In the genomic region with DNA sequence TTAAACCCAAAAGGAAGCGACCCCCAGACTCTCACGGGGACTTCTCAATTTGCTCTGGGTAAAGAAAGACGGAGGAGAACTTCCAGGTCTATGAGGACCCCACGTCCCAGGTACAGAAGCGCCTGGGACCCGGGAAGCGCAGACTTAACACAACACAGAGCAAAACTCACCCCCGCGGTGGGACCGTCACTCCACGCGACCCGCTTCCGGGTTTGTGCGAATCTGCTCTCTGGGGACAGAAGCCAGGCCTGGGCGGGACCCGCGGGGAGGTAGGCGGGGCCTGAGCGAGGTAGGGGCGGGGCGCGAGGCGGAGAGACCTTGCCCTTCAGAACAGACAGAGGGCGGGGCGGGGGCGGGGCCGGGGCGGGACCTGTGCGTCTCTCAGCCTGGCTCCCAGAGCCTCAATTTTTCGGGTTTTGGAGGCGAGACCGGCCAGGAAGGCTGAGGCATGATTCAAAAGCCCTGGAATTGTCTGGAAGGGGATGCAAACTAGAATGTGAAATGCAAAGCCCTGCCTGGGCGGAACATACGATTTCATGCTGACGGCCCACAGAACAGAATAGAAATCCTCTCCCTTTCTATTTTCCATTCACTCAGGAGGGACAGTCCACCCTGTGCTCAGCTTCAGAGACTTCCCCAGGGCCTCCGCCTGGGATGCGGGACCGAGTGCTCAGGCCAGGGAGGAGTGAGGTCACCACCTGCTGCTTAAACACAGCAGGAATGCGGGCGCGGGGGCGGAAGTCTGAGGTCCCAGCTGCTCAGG, we compare ENCODE assay signal across 8 cellular contexts. TPM values are rescaled to one million over a fixed set of nuclear protein-coding genes. Genes with fewer than 3 reads are reported as not detected.
DNase-seq lines count a peak whose midpoint lies in the region; ATAC-seq and TF ChIP-seq lines count a peak whose summit lies in the region.

No MANE protein-coding gene starts in this region.

- H3K4me3 ChIP-seq in OCI-LY1 (ENCODE audit: low read depth, low read length, poor library complexity, severe bottlenecking): peak overlapping the region; percentile 76

- no peaks in the 10 kb centered on the region for H3K79me2 ChIP-seq in OCI-LY1 (ENCODE audit: insufficient read depth, low read length)

- POLR2A ChIA-PET in CD4-positive, alpha-beta T cell (lab: Charles Lee): interaction anchor here (1.8 kb wide), 1 partner anchor 20 kb away, joined by 5 read pairs; the partner anchor contains the start of gene ZNF816

- ATAC-seq in CD4-positive, alpha-beta T cell (ENCODE audit: poor library complexity): peak; percentile 99
- ATAC-seq in GM19372 (IDR thresholded peaks at IDR 0.05; ENCODE audit: low read depth, unreplicated experiment): peak; percentile 99
- peak; percentile 98 for ATAC-seq in HG03521 (IDR thresholded peaks at IDR 0.05; ENCODE audit: unreplicated experiment)
- ATAC-seq in esophagus mucosa: peak; percentile 99

- no peaks in the 10 kb centered on the region for H3K9me3 Mint-ChIP-seq in CD4-positive, alpha-beta T cell
- H3K9me3 Mint-ChIP-seq in activated T-cell treated with anti-CD3 and anti-CD28 coated beads, Interleukin-2, amount 50 U/mL, for 24 hours: peaks cover 33% of the 10 kb centered on the region

- H3K9me3 ChIP-seq in CD4-positive, alpha-beta T cell (ENCODE audit: control insufficient read depth, low read length): peaks cover 16% of the 10 kb centered on the region
- H3K9me3 ChIP-seq in OCI-LY1 (ENCODE audit: low read length): peaks cover 12% of the 10 kb centered on the region

- H3K27me3 Mint-ChIP-seq in CD4-positive, alpha-beta T cell: no peaks in the 10 kb centered on the region
- H3K27me3 Mint-ChIP-seq in activated T-cell treated with anti-CD3 and anti-CD28 coated beads, Interleukin-2, amount 50 U/mL, for 24 hours: no peaks in the 10 kb centered on the region

- TF ChIP-seq CTCF in CD4-positive, alpha-beta T cell (IDR thresholded peaks at IDR 0.05): no peak
- no peak for TF ChIP-seq CTCF in OCI-LY1 (IDR thresholded peaks at IDR 0.05; ENCODE audit: low read length)

- peak; percentile 89 to 96 (median 94) for DNase-seq in CD4-positive, alpha-beta T cell
- DNase-seq in activated T-cell treated with anti-CD3 and anti-CD28 coated beads, Interleukin-2, amount 50 U/mL, for 24 hours: peak; percentile 97
- peak; percentile 81 for DNase-seq in myocyte (ENCODE audit: low read depth)
- DNase-seq in stimulated activated CD8-positive, alpha-beta memory T cell treated with anti-CD3 and anti-CD28 coated beads, Interleukin-7, amount 100 ng/mL, for 4 hours (ENCODE audit: low read depth in 2 of 2): peak; percentile 91 to 93

- peak overlapping the region; percentile 91 for H3K27ac Mint-ChIP-seq in CD4-positive, alpha-beta T cell
- H3K27ac Mint-ChIP-seq in activated T-cell treated with anti-CD3 and anti-CD28 coated beads, Interleukin-2, amount 50 U/mL, for 24 hours: peak overlapping the region; percentile 90

- no peaks in the 10 kb centered on the region for H3F3A ChIP-seq in OCI-LY1 (ENCODE audit: insufficient read depth, low read length)

- peaks cover 9% of the 10 kb centered on the region for H3K4me1 ChIP-seq in OCI-LY1 (ENCODE audit: insufficient read depth, low read length, severe bottlenecking)

- H3K4me2 ChIP-seq in OCI-LY1 (ENCODE audit: low read length): peak overlapping the region; percentile 84

- peaks cover 45% of the 10 kb centered on the region for H3K36me3 Mint-ChIP-seq in CD4-positive, alpha-beta T cell (ENCODE audit: low read depth)
- peaks cover 53% of the 10 kb centered on the region for H3K36me3 Mint-ChIP-seq in activated T-cell treated with anti-CD3 and anti-CD28 coated beads, Interleukin-2, amount 50 U/mL, for 24 hours (ENCODE audit: low read depth)

- CTCF ChIA-PET in CD4-positive, alpha-beta T cell (lab: Charles Lee): no interaction called here

- H3K27me3 ChIP-seq in CD4-positive, alpha-beta T cell (ENCODE audit: control insufficient read depth, insufficient read depth, low read length): no peaks in the 10 kb centered on the region
- H3K27me3 ChIP-seq in OCI-LY1 (ENCODE audit: insufficient read depth, low read length): no peaks in the 10 kb centered on the region

- intact Hi-C loops in CD4-positive, alpha-beta T cell (cut with DNase I, micrococcal nuclease): loop anchor here (1.0 to 10.0 kb wide), 8 partner anchors 19 to 392 kb away; partner anchors contain the start of genes ZNF816 (in 2 of the 2), ZNF888 (in 2 of the 2), ZNF160 (in 1 of the 2) and ZNF320 (in 1 of the 2)

- peak overlapping the region; percentile 35 for H3K27ac ChIP-seq in CD4-positive, alpha-beta T cell (ENCODE audit: low read depth, low read length)
- peak overlapping the region; percentile 9 for H3K27ac ChIP-seq in OCI-LY1 (ENCODE audit: low read depth, low read length, poor library complexity, severe bottlenecking)

- H4K20me1 ChIP-seq in OCI-LY1 (ENCODE audit: insufficient read depth, low read length): no peaks in the 10 kb centered on the region

- peak overlapping the region; percentile 69 for H3K9ac ChIP-seq in OCI-LY1 (ENCODE audit: low read length)

- peak overlapping the region; percentile 99; the same call in 1 of the 2 replicates for H2AFZ ChIP-seq in OCI-LY1 (ENCODE audit: low read length)

- H3K4me3 Mint-ChIP-seq in CD4-positive, alpha-beta T cell: peak overlapping the region; percentile 97
- H3K4me3 Mint-ChIP-seq in activated T-cell treated with anti-CD3 and anti-CD28 coated beads, Interleukin-2, amount 50 U/mL, for 24 hours: peak overlapping the region; percentile 88

- no peaks in the 10 kb centered on the region for H3K9me2 ChIP-seq in OCI-LY1 (ENCODE audit: low read depth, low read length)

- H3K4me1 Mint-ChIP-seq in CD4-positive, alpha-beta T cell (ENCODE audit: low read depth): peaks cover 29% of the 10 kb centered on the region
- H3K4me1 Mint-ChIP-seq in activated T-cell treated with anti-CD3 and anti-CD28 coated beads, Interleukin-2, amount 50 U/mL, for 24 hours (ENCODE audit: low read depth): peaks cover 24% of the 10 kb centered on the region

- H3K36me3 ChIP-seq in OCI-LY1 (ENCODE audit: insufficient read depth, low read length): peaks cover 10% of the 10 kb centered on the region

RNA-seq across cellular contexts. Expression of gene ZNF888, which starts 19.3 kb away (rescaled TPM):
- total RNA-seq in CD4-positive, alpha-beta T cell: 1 to 10 TPM; 2.5 to 3.0 TPM
- total RNA-seq in esophagus mucosa (3.6 TPM), myocyte (0.40 and 0.73 TPM in 2 replicates)
- polyA plus RNA-seq in myocyte (2012): 0.68 TPM

RNA-seq across cellular contexts. Expression of gene ZNF816, which starts 20.1 kb away (rescaled TPM):
- 1 to 10 TPM; 3.6 to 5.5 TPM for total RNA-seq in CD4-positive, alpha-beta T cell
- total RNA-seq in esophagus mucosa (3.8 TPM), myocyte (4.7 and 6.2 TPM in 2 replicates)
- polyA plus RNA-seq in myocyte (2012): 4.7 TPM

RNA-seq across cellular contexts. Expression of gene ZNF320, which starts 45.1 kb away (rescaled TPM):
- total RNA-seq in CD4-positive, alpha-beta T cell: 1 to 10 TPM; 7.2 to 7.4 TPM
- total RNA-seq in esophagus mucosa: 3.8 TPM
- total RNA-seq in myocyte: 10.2 and 12.6 TPM in 2 replicates
- 6.3 TPM for polyA plus RNA-seq in myocyte (2012)

Comparison
In these comparisons a context has a peak if more than half of its experiments do, and no peak if none do; other contexts are left out.
1. Peak in every context shown above with its lines: DNase-seq, ATAC-seq, H3K4me3 ChIP-seq and H3K27ac ChIP-seq.